Comparison of ENCODE assay signal across 8 cellular contexts in genomic region chr4:10117424-10118354, GRCh38. TPM values are rescaled to one million over a fixed set of nuclear protein-coding genes. Genes with fewer than 3 reads are reported as not detected.
DNase-seq lines count a peak whose midpoint lies in the region.

No MANE protein-coding gene starts in this region.

- no peaks in the 10 kb centered on the region for H3K9me3 ChIP-seq in iPS-18c (ENCODE audit: control insufficient read depth, insufficient read depth, low read length)

- DNase-seq in activated T-cell treated with anti-CD3 and anti-CD28 coated beads for 4 hours (peak; percentile 28), NCI-H69 (lab: John Stamatoyannopoulos, UW) (peak; percentile 22), amniotic epithelial cell (ENCODE audit: low read depth) (peak; percentile 36), cerebellum (ENCODE audit: low spot score) (no peak), DMS153 treated with DMSO at 0.1 percent for 48 hours (lab: John Stamatoyannopoulos, UW; ENCODE audit: unreplicated experiment) (no peak)
- DNase-seq in activated T-cell treated with anti-CD3 and anti-CD28 coated beads, Interleukin-2, amount 50 U/mL, for 1 hour, result no peak
- peak; percentile 59 for DNase-seq in stimulated activated CD4-positive, alpha-beta T cell treated with anti-CD3 and anti-CD28 coated beads, Interleukin-4, amount 100 ng/mL, for 1 hour

- H3K4me3 ChIP-seq in iPS-18c (ENCODE audit: insufficient read depth, low read depth, low read length), result peak overlapping the region; percentile 81

RNA-seq across cellular contexts. Expression of gene WDR1, which starts 1.1 kb away (rescaled TPM):
- total RNA-seq in cerebellum, result 54.0 TPM

Comparison
In these comparisons a context has a peak if more than half of its experiments do, and no peak if none do; other contexts are left out.
1. DNase-seq: peak in activated T-cell treated with anti-CD3 and anti-CD28 coated beads for 4 hours (single experiment), NCI-H69 (single experiment), amniotic epithelial cell (single experiment) and stimulated activated CD4-positive, alpha-beta T cell treated with anti-CD3 and anti-CD28 coated beads, Interleukin-4, amount 100 ng/mL, for 1 hour (single experiment); none in activated T-cell treated with anti-CD3 and anti-CD28 coated beads, Interleukin-2, amount 50 U/mL, for 1 hour (single experiment), cerebellum (single experiment) and DMS153 treated with DMSO at 0.1 percent for 48 hours (single experiment).